Comparison of ENCODE assay signal across 11 cellular contexts in genomic region chr17:28663723-28664122, GRCh38. TPM values are rescaled to one million over a fixed set of nuclear protein-coding genes. Genes with fewer than 3 reads are reported as not detected.
DNase-seq lines count a peak whose midpoint lies in the region; ATAC-seq and TF ChIP-seq lines count a peak whose summit lies in the region.
"Had no signal": no experiment of that assay in that cellular context is flagged by ENCODE, and none has a peak within 500 bp of the region (broad histone marks: within the 10 kb centered on the region; RNA-seq: fewer than 3 reads in every experiment).

No MANE protein-coding gene starts in this region.

- ATAC-seq in activated T-cell treated with anti-CD3 and anti-CD28 coated beads, Interleukin-2, amount 50 U/mL, for 72 hours (replicated peaks in 1 of 2), result no peak
- no peak for ATAC-seq in T-cell (replicated peaks in 1 of 4)

- H3K9ac ChIP-seq in fibroblast of lung (ENCODE audit: insufficient read depth, low read length), result no peak overlapping the region
- H3K9ac ChIP-seq in skeletal muscle satellite cell (ENCODE audit: low read depth, low read length), result peak overlapping the region; percentile 88

- H4K20me1 ChIP-seq in fibroblast of lung (ENCODE audit: control insufficient read depth, extremely low read depth, insufficient read depth, low read length), result no peaks in the 10 kb centered on the region

- peaks cover 5% of the 10 kb centered on the region for H3K4me1 ChIP-seq in fibroblast of lung (ENCODE audit: control insufficient read depth, extremely low read depth, insufficient read depth, low read length)
- H3K4me1 ChIP-seq in skeletal muscle satellite cell (ENCODE audit: control insufficient read depth, insufficient read depth, low read length), result peaks cover 28% of the 10 kb centered on the region

- CTCF ChIA-PET in T-cell (lab: Charles Lee), result no interaction called here

- peaks cover 8 to 19% of the 10 kb centered on the region in 2 donors for H3K36me3 Mint-ChIP-seq in activated T-cell treated with anti-CD3 and anti-CD28 coated beads, Interleukin-2, amount 50 U/mL, for 72 hours (ENCODE audit: insufficient read depth in 2 of 2)
- peaks cover 26% of the 10 kb centered on the region for H3K36me3 Mint-ChIP-seq in T-cell

- no peak overlapping the region for H2AFZ ChIP-seq in fibroblast of lung (ENCODE audit: low read length)

- peaks cover 79% of the 10 kb centered on the region for H3K79me2 ChIP-seq in fibroblast of lung (ENCODE audit: control insufficient read depth, insufficient read depth, low read length)

- peaks cover 64% of the 10 kb centered on the region for H3K4me1 Mint-ChIP-seq in activated T-cell treated with anti-CD3 and anti-CD28 coated beads, Interleukin-2, amount 50 U/mL, for 72 hours (ENCODE audit: low read depth)
- peaks cover 72 to 74% (median 73%) of the 10 kb centered on the region in 3 donors for H3K4me1 Mint-ChIP-seq in T-cell

- no peaks in the 10 kb centered on the region for H3K27me3 Mint-ChIP-seq in activated T-cell treated with anti-CD3 and anti-CD28 coated beads, Interleukin-2, amount 50 U/mL, for 72 hours (ENCODE audit: low read depth)
- no peaks in the 10 kb centered on the region for H3K27me3 Mint-ChIP-seq in T-cell

- peak overlapping the region in 3 of 4 experiments; percentile 54 to 92 (median 85) for H3K4me3 ChIP-seq in fibroblast of lung (replicated peaks in 1 of 4; ENCODE audit: control extremely low read depth in 1 of 4, insufficient read depth in 1 of 4, low read depth in 3 of 4, low read length in 4 of 4)
- peak overlapping the region; percentile 81 for H3K4me3 ChIP-seq in skeletal muscle satellite cell (ENCODE audit: low read length)

- peak overlapping the region; percentile 92 to 95 for H3K4me3 Mint-ChIP-seq in activated T-cell treated with anti-CD3 and anti-CD28 coated beads, Interleukin-2, amount 50 U/mL, for 72 hours
- peak overlapping the region; percentile 93 to 100 (median 98) for H3K4me3 Mint-ChIP-seq in T-cell

- peak overlapping the region; percentile 65 for H3K4me2 ChIP-seq in fibroblast of lung (ENCODE audit: extremely low read depth, insufficient read depth, low read length)
- H3K4me2 ChIP-seq in skeletal muscle satellite cell (ENCODE audit: low read length), result peak overlapping the region; percentile 90

- H3K27ac Mint-ChIP-seq in activated T-cell treated with anti-CD3 and anti-CD28 coated beads, Interleukin-2, amount 50 U/mL, for 72 hours, result peak overlapping the region; percentile 99
- H3K27ac Mint-ChIP-seq in T-cell, result peak overlapping the region; percentile 36 to 100

- H3K27me3 ChIP-seq in fibroblast of lung (ENCODE audit: control insufficient read depth, insufficient read depth, low read length) (no peaks in the 10 kb centered on the region), skeletal muscle satellite cell (ENCODE audit: control insufficient read depth, insufficient read depth, low read length) (no peaks in the 10 kb centered on the region)

- POLR2A ChIA-PET in T-cell (lab: Charles Lee), result no interaction called here

- no peaks in the 10 kb centered on the region for H3K9me3 ChIP-seq in fibroblast of lung (ENCODE audit: control insufficient read depth, insufficient read depth, low read depth, low read length)
- no peaks in the 10 kb centered on the region for H3K9me3 ChIP-seq in skeletal muscle satellite cell (replicated peaks; ENCODE audit: low read length)

- H3K36me3 ChIP-seq in fibroblast of lung (ENCODE audit: control insufficient read depth, insufficient read depth, low read length), result peaks cover 7% of the 10 kb centered on the region
- peaks cover 21% of the 10 kb centered on the region for H3K36me3 ChIP-seq in skeletal muscle satellite cell (ENCODE audit: insufficient read depth, low read length)

- H3K27ac ChIP-seq in fibroblast of lung (ENCODE audit: insufficient read depth, low read length), result no peak overlapping the region

- TF ChIP-seq CTCF in fibroblast of lung (conservative IDR thresholded peaks at IDR 0.05 in 1 of 2, IDR thresholded peaks at IDR 0.05 in 1 of 2; ENCODE audit: low read depth in 1 of 2, low read length in 2 of 2), result no peak

- DNase-seq in activated T-cell treated with anti-CD3 and anti-CD28 coated beads, Interleukin-2, amount 50 U/mL, for 72 hours, result no peak
- no peak for DNase-seq in activated T-cell treated with anti-CD3 and anti-CD28 coated beads, Interleukin-2, amount 50 U/mL, for 1 hour
- DNase-seq in T-cell (no peak), fibroblast of lung (ENCODE audit: low read depth in 2 of 2) (no peak), inferior parietal cortex (ENCODE audit: extremely low spot score) (no peak), NOMO-1 treated with DMSO at 0.1 percent for 48 hours (lab: John Stamatoyannopoulos, UW; ENCODE audit: unreplicated experiment) (no peak), NCI-H2196 (lab: John Stamatoyannopoulos, UW; ENCODE audit: unreplicated experiment) (no peak)
- DNase-seq: foreskin melanocyte; midbrain; stimulated activated CD4-positive, alpha-beta T cell treated with anti-CD3 and anti-CD28 coated beads, Interleukin-15, amount 100 ng/mL, for 24 hours had no signal

- H3K9me3 Mint-ChIP-seq in activated T-cell treated with anti-CD3 and anti-CD28 coated beads, Interleukin-2, amount 50 U/mL, for 72 hours, result no peaks in the 10 kb centered on the region
- no peaks in the 10 kb centered on the region for H3K9me3 Mint-ChIP-seq in T-cell

RNA-seq across cellular contexts. Expression of gene SUPT6H, which starts 1.7 kb away (rescaled TPM):
- total RNA-seq in activated T-cell treated with anti-CD3 and anti-CD28 coated beads, Interleukin-2, amount 50 U/mL, for 72 hours, result 10 to 100 TPM; 85.1 to 97.8 TPM
- total RNA-seq in T-cell, result 100 to 1,000 TPM in 2 of 5 donors, 10 to 100 TPM in 3; 89.2 to 129 (median 95.7) TPM
- total RNA-seq in fibroblast of lung, result 36.7 and 61.6 TPM in 2 replicates
- 34.7 and 39.1 TPM in 2 replicates for polyA plus RNA-seq in fibroblast of lung
- polyA plus RNA-seq in fibroblast of lung (2012), result 51.9 and 55.3 TPM in 2 replicates
- polyA minus RNA-seq in fibroblast of lung (ENCODE audit: low replicate concordance), result 195 and 228 TPM in 2 replicates
- 32.4 and 33.9 TPM in 2 replicates for total RNA-seq in skeletal muscle satellite cell (2012; rRNA removed)

RNA-seq across cellular contexts. Expression of gene SDF2, which starts 2.0 kb away (rescaled TPM):
- 10 to 100 TPM; 43.9 to 48.2 TPM for total RNA-seq in activated T-cell treated with anti-CD3 and anti-CD28 coated beads, Interleukin-2, amount 50 U/mL, for 72 hours
- total RNA-seq in T-cell (10 to 100 TPM; 25.3 to 45.8 (median 43.9) TPM), fibroblast of lung (56.5 and 58.5 TPM in 2 replicates)
- polyA plus RNA-seq in fibroblast of lung, result 65.2 and 75.2 TPM in 2 replicates
- 48.7 and 55.6 TPM in 2 replicates for polyA plus RNA-seq in fibroblast of lung (2012)
- polyA minus RNA-seq in fibroblast of lung (ENCODE audit: low replicate concordance), result 47.3 and 69.3 TPM in 2 replicates
- 29.9 and 44.3 TPM in 2 replicates for total RNA-seq in skeletal muscle satellite cell (2012; rRNA removed)

RNA-seq across cellular contexts. Expression of gene BLTP2, which starts 18.8 kb away (rescaled TPM):
- total RNA-seq in activated T-cell treated with anti-CD3 and anti-CD28 coated beads, Interleukin-2, amount 50 U/mL, for 72 hours, result 100 to 1,000 TPM; 109 TPM
- total RNA-seq in T-cell (100 to 1,000 TPM; 129 to 156 (median 138) TPM), fibroblast of lung (107 and 160 TPM in 2 replicates)
- polyA plus RNA-seq in fibroblast of lung, result 74.9 and 96.3 TPM in 2 replicates
- polyA plus RNA-seq in fibroblast of lung (2012), result 57.7 and 65.4 TPM in 2 replicates
- 608 and 948 TPM in 2 replicates for polyA minus RNA-seq in fibroblast of lung (ENCODE audit: low replicate concordance)
- total RNA-seq in skeletal muscle satellite cell (2012; rRNA removed), result 119 and 128 TPM in 2 replicates

RNA-seq across cellular contexts. Expression of gene PROCA1, which starts 48.0 kb away (rescaled TPM):
- 1 to 10 TPM; 8.0 to 9.6 TPM for total RNA-seq in activated T-cell treated with anti-CD3 and anti-CD28 coated beads, Interleukin-2, amount 50 U/mL, for 72 hours
- total RNA-seq in T-cell (10 to 100 TPM in 3 of 5 donors, 1 to 10 TPM in 2; 5.6 to 11.6 (median 10.2) TPM), fibroblast of lung (2.3 and 2.6 TPM in 2 replicates)
- 0.85 and 0.93 TPM in 2 replicates for polyA plus RNA-seq in fibroblast of lung
- 0.80 and 1.0 TPM in 2 replicates for polyA plus RNA-seq in fibroblast of lung (2012)
- polyA minus RNA-seq in fibroblast of lung (ENCODE audit: low replicate concordance), result 0.55 TPM in 1 of 2 replicates, not detected in the other
- 0.44 and 0.51 TPM in 2 replicates for total RNA-seq in skeletal muscle satellite cell (2012; rRNA removed)

RNA-seq across cellular contexts. Expression of gene RSKR, which starts 49.7 kb away (rescaled TPM):
- 10 to 100 TPM; 25.1 to 33.4 TPM for total RNA-seq in activated T-cell treated with anti-CD3 and anti-CD28 coated beads, Interleukin-2, amount 50 U/mL, for 72 hours
- total RNA-seq in T-cell (10 to 100 TPM; 14.2 to 26.1 (median 21.9) TPM), fibroblast of lung (3.8 and 4.1 TPM in 2 replicates)
- polyA plus RNA-seq in fibroblast of lung, result 1.8 and 2.5 TPM in 2 replicates
- 1.0 and 1.4 TPM in 2 replicates for polyA plus RNA-seq in fibroblast of lung (2012)
- 4.2 and 6.8 TPM in 2 replicates for polyA minus RNA-seq in fibroblast of lung (ENCODE audit: low replicate concordance)
- 6.3 and 8.6 TPM in 2 replicates for total RNA-seq in skeletal muscle satellite cell (2012; rRNA removed)
